9 cellular contexts compared by ENCODE assay signal in genomic region chr9:1709347-1709746, GRCh38.
DNase-seq lines count a peak whose midpoint lies in the region; ATAC-seq and TF ChIP-seq lines count a peak whose summit lies in the region.
"Had no signal": no experiment of that assay in that cellular context is flagged by ENCODE, and none has a peak within 500 bp of the region (broad histone marks: within the 10 kb centered on the region; RNA-seq: fewer than 3 reads in every experiment).

No MANE protein-coding gene starts in this region.

- no peak overlapping the region for H3K4me3 Mint-ChIP-seq in CD4-positive, alpha-beta T cell
- H3K4me3 Mint-ChIP-seq: activated T-helper 1 cell treated with anti-CD3 and anti-CD28 coated beads, Interleukin-12 subunit alpha, Interleukin-12 subunit beta, Interleukin-2, Interleukin-4 antibody, amounts not matched to agents 30 ng/mL and 10 ng/mL and 1 ng/mL, durations not matched to agents 14 hours and 24 hours and 36 hours had no signal

- H3K4me1 Mint-ChIP-seq in CD4-positive, alpha-beta T cell (ENCODE audit: low read depth), result no peaks in the 10 kb centered on the region

- H3K4me3 ChIP-seq in GM12865 (ENCODE audit: low read depth, low read length) (no peak overlapping the region), coronary artery (no peak overlapping the region)

- H3K9me3 Mint-ChIP-seq in CD4-positive, alpha-beta T cell, result no peaks in the 10 kb centered on the region
- H3K9me3 Mint-ChIP-seq: activated T-helper 1 cell treated with anti-CD3 and anti-CD28 coated beads, Interleukin-12 subunit alpha, Interleukin-12 subunit beta, Interleukin-2, Interleukin-4 antibody, amounts not matched to agents 30 ng/mL and 10 ng/mL and 1 ng/mL, durations not matched to agents 14 hours and 24 hours and 36 hours had no signal

- no peaks in the 10 kb centered on the region for H3K36me3 Mint-ChIP-seq in CD4-positive, alpha-beta T cell (ENCODE audit: low read depth)

- peak; percentile 30 for TF ChIP-seq CTCF in CD4-positive, alpha-beta T cell (IDR thresholded peaks at IDR 0.05)
- TF ChIP-seq CTCF in GM12865 (IDR thresholded peaks at IDR 0.05; ENCODE audit: insufficient read depth, low read depth, low read length, missing control alignments) (peak; percentile 44), coronary artery (IDR thresholded peaks at IDR 0.05) (no peak)

- no peak overlapping the region for H3K27ac ChIP-seq in CD4-positive, alpha-beta T cell (ENCODE audit: low read depth, low read length)
- H3K27ac ChIP-seq in coronary artery, result no peak overlapping the region

- peaks cover 5% of the 10 kb centered on the region for H3K27me3 ChIP-seq in CD4-positive, alpha-beta T cell (ENCODE audit: control insufficient read depth, insufficient read depth, low read length)

- no peak for DNase-seq in CD4-positive, alpha-beta T cell
- DNase-seq in GM12865 (ENCODE audit: low read depth), result peak; percentile 37
- DNase-seq in NCI-H69 (lab: John Stamatoyannopoulos, UW), result peak; percentile 38
- peak; percentile 2 for DNase-seq in inferior parietal cortex (ENCODE audit: extremely low spot score)
- DNase-seq in stimulated activated CD8-positive, alpha-beta memory T cell treated with anti-CD3 and anti-CD28 coated beads, Interleukin-4, amount 100 ng/mL, for 48 hours, result no peak
- DNase-seq in coronary artery (ENCODE audit: low spot score), result no peak
- DNase-seq: IMR-90 had no signal

- intact Hi-C loops in CD4-positive, alpha-beta T cell (cut with DNase I, micrococcal nuclease), result loop anchor here (5.0 kb wide), 2 partner anchors 358 to 378 kb away; no protein-coding TSS in a partner anchor

- CTCF ChIA-PET in CD4-positive, alpha-beta T cell (lab: Charles Lee), result no interaction called here

- no peak for ATAC-seq in CD4-positive, alpha-beta T cell (ENCODE audit: poor library complexity)
- no peak for ATAC-seq in HG03442 (IDR thresholded peaks at IDR 0.05; ENCODE audit: unreplicated experiment)

- no peaks in the 10 kb centered on the region for H3K9me3 ChIP-seq in CD4-positive, alpha-beta T cell (ENCODE audit: control insufficient read depth, low read length)

- H3K27ac Mint-ChIP-seq in CD4-positive, alpha-beta T cell, result no peak overlapping the region
- H3K27ac Mint-ChIP-seq: activated T-helper 1 cell treated with anti-CD3 and anti-CD28 coated beads, Interleukin-12 subunit alpha, Interleukin-12 subunit beta, Interleukin-2, Interleukin-4 antibody, amounts not matched to agents 30 ng/mL and 10 ng/mL and 1 ng/mL, durations not matched to agents 14 hours and 24 hours and 36 hours had no signal

- POLR2A ChIA-PET in CD4-positive, alpha-beta T cell (lab: Charles Lee), result no interaction called here

- H3K27me3 Mint-ChIP-seq in CD4-positive, alpha-beta T cell, result peaks cover 35% of the 10 kb centered on the region

Comparison
In these comparisons a context has a peak if more than half of its experiments do, and no peak if none do; other contexts are left out.
1. DNase-seq: peak in GM12865 (single experiment), NCI-H69 (single experiment) and inferior parietal cortex (single experiment); none in CD4-positive, alpha-beta T cell (0 of 10), stimulated activated CD8-positive, alpha-beta memory T cell treated with anti-CD3 and anti-CD28 coated beads, Interleukin-4, amount 100 ng/mL, for 48 hours (single experiment) and coronary artery (single experiment).